ENCODE assay signal across 18 cellular contexts in the genomic region with DNA sequence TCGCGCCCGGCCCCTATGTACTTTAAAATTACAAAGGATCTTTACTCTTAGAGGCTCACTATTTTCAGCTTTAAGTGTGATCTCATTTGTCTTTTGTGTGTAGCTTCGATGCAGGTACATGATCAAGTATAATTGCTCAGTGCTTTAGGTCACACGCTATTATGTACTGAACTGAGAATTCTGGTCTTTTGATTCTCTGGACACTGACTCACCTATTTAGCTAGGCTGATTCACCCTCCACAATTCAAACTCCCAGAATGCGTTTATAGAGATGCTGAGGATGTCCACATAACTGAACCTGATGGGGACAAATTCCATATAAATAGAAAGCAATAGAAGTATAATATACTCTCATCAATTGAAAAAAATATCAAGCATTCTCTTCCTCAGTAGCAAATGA.
"Had no signal": no experiment of that assay in that cellular context is flagged by ENCODE, and none has a peak within 500 bp of the region (broad histone marks: within the 10 kb centered on the region; RNA-seq: fewer than 3 reads in every experiment).

No MANE protein-coding gene starts in this region.

- H3K4me3 Mint-ChIP-seq: activated CD4-positive, alpha-beta memory T cell treated with anti-CD3 and anti-CD28 coated beads, Interleukin-2, amount 10 ng/mL, durations not matched to agents 7 days and 5 days; activated CD4-positive, alpha-beta T cell treated with anti-CD3 and anti-CD28 coated beads for 36 hours; activated naive CD4-positive, alpha-beta T cell treated with anti-CD3 and anti-CD28 coated beads for 36 hours; endodermal cell; stimulated activated naive CD8-positive, alpha-beta T cell treated with anti-CD3 and anti-CD28 coated beads, Interleukin-15, Interleukin-2, amounts not matched to agents 100 ng/mL and 50 ng/mL, for 24 hours had no signal

- H3K27me3 Mint-ChIP-seq: activated CD4-positive, alpha-beta memory T cell treated with anti-CD3 and anti-CD28 coated beads, Interleukin-2, amount 10 ng/mL, durations not matched to agents 7 days and 5 days; activated CD4-positive, alpha-beta T cell treated with anti-CD3 and anti-CD28 coated beads for 36 hours; stimulated activated naive CD8-positive, alpha-beta T cell treated with anti-CD3 and anti-CD28 coated beads, Interleukin-15, Interleukin-2, amounts not matched to agents 100 ng/mL and 50 ng/mL, for 24 hours had no signal

- ATAC-seq: activated CD4-positive, alpha-beta T cell treated with anti-CD3 and anti-CD28 coated beads for 36 hours; heart left ventricle had no signal

- H3K4me1 ChIP-seq: esophagus muscularis mucosa, heart left ventricle, parathyroid adenoma, upper lobe of left lung had no signal

- H3K27ac ChIP-seq: esophagus muscularis mucosa, heart left ventricle, parathyroid adenoma, upper lobe of left lung, VCaP had no signal

- H3K9me3 ChIP-seq: esophagus muscularis mucosa, heart left ventricle, upper lobe of left lung had no signal

- H3K9me3 Mint-ChIP-seq: activated CD4-positive, alpha-beta memory T cell treated with anti-CD3 and anti-CD28 coated beads, Interleukin-2, amount 10 ng/mL, durations not matched to agents 7 days and 5 days; activated naive CD4-positive, alpha-beta T cell treated with anti-CD3 and anti-CD28 coated beads for 36 hours; endodermal cell; stimulated activated naive CD8-positive, alpha-beta T cell treated with anti-CD3 and anti-CD28 coated beads, Interleukin-15, Interleukin-2, amounts not matched to agents 100 ng/mL and 50 ng/mL, for 24 hours had no signal

- H3K27ac Mint-ChIP-seq: activated CD4-positive, alpha-beta memory T cell treated with anti-CD3 and anti-CD28 coated beads, Interleukin-2, amount 10 ng/mL, durations not matched to agents 7 days and 5 days; activated CD4-positive, alpha-beta T cell treated with anti-CD3 and anti-CD28 coated beads for 36 hours; activated naive CD4-positive, alpha-beta T cell treated with anti-CD3 and anti-CD28 coated beads for 36 hours; endodermal cell; stimulated activated naive CD8-positive, alpha-beta T cell treated with anti-CD3 and anti-CD28 coated beads, Interleukin-15, Interleukin-2, amounts not matched to agents 100 ng/mL and 50 ng/mL, for 24 hours had no signal

- H3K27me3 ChIP-seq: upper lobe of left lung had no signal

- DNase-seq: activated CD4-positive, alpha-beta memory T cell treated with anti-CD3 and anti-CD28 coated beads, Interleukin-2, amount 10 ng/mL, durations not matched to agents 7 days and 5 days; activated CD4-positive, alpha-beta T cell treated with anti-CD3 and anti-CD28 coated beads for 36 hours; activated CD8-positive, alpha-beta memory T cell treated with anti-CD3 and anti-CD28 coated beads, Interleukin-2, amount 50 U/mL, for 48 hours; activated naive CD4-positive, alpha-beta T cell treated with anti-CD3 and anti-CD28 coated beads for 36 hours; amniotic stem cell; endodermal cell; heart left ventricle; islet precursor cell; midbrain; retina; stimulated activated CD4-positive, alpha-beta T cell treated with anti-CD3 and anti-CD28 coated beads, Interleukin-4, amount 100 ng/mL, for 1 hour; stimulated activated CD8-positive, alpha-beta memory T cell treated with anti-CD3 and anti-CD28 coated beads, Interleukin-4, amount 100 ng/mL, for 48 hours; T-helper 9 cell; upper lobe of left lung had no signal

- H3K4me3 ChIP-seq: esophagus muscularis mucosa, heart left ventricle, upper lobe of left lung had no signal

- H3K36me3 ChIP-seq: esophagus muscularis mucosa, heart left ventricle, upper lobe of left lung had no signal
